In the genomic region with DNA sequence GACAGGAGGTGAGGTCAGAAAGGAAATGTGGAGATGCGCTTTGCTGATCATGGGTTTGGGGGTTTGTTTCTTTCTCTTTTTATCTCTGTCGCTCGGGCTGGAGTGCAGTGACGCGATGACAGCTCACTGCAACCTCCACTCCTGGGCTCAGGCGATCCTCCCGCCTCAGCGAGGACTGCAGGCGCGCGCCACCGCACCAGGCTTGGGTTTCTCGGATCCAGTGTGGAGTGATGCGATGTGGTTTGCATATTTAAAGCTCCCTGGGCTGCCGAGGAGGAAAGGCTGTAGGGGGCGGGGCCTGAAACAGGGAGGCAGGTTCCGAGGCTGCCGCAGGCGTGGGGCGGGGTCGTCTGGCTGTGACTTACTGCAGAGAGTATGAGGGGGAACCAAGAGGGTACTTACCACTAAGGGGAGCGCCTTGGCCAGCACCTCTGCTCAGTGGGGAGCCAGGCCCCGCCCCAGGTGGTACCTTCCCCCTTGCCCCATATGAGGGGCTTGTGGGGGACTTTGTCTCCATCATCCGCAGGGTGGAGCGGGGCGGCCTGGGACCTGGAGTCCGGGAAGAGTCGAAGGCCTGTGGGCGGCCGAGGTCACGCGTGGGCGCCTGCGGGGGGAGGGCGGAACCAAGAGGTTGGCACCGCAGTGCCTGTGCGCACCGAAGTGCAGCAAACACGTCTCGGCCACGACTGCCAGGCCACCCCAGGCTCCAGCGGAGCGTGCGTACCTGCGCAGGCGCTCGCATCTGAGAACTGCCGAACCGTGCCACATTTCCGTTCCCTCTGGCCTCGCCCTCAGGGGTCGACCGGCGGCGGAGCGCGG, we compare ENCODE assay signal across 8 cellular contexts. TPM values are rescaled to one million over a fixed set of nuclear protein-coding genes. Genes with fewer than 3 reads are reported as not detected.
DNase-seq lines count a peak whose midpoint lies in the region; ATAC-seq and TF ChIP-seq lines count a peak whose summit lies in the region.

No MANE protein-coding gene starts in this region.

- peaks cover 3% of the 10 kb centered on the region for H3K27me3 Mint-ChIP-seq in T-helper 2 cell treated with Interferon-gamma antibody and Interleukin-4, amounts not matched to agents 5 μg/mL and 100 μg/mL, for 36 hours (ENCODE audit: low read depth)

- H3K4me1 Mint-ChIP-seq in T-helper 2 cell treated with Interferon-gamma antibody and Interleukin-4, amounts not matched to agents 5 μg/mL and 100 μg/mL, for 36 hours (ENCODE audit: low read depth): peaks cover 16% of the 10 kb centered on the region

- no peaks in the 10 kb centered on the region for H3K9me3 ChIP-seq in BLaER1 treated with 17β-estradiol and CSF1 and Interleukin-3, amounts not matched to agents 10 nM and 100 nM (replicated peaks in 1 of 11)
- H3K9me3 ChIP-seq in osteoblast (ENCODE audit: low read depth, low read length): no peaks in the 10 kb centered on the region

- H3K4me1 ChIP-seq in BLaER1 treated with 17β-estradiol and CSF1 and Interleukin-3, amounts not matched to agents 10 nM and 100 nM: peaks cover 32 to 92% (median 66%) of the 10 kb centered on the region in 10 experiments
- peaks cover 17% of the 10 kb centered on the region for H3K4me1 ChIP-seq in osteoblast (ENCODE audit: insufficient read depth, low read length)

- H3K9me3 Mint-ChIP-seq in T-helper 2 cell treated with Interferon-gamma antibody and Interleukin-4, amounts not matched to agents 5 μg/mL and 100 μg/mL, for 36 hours: no peaks in the 10 kb centered on the region

- peak overlapping the region; percentile 77 for H3K4me3 Mint-ChIP-seq in T-helper 2 cell treated with Interferon-gamma antibody and Interleukin-4, amounts not matched to agents 5 μg/mL and 100 μg/mL, for 36 hours

- no peaks in the 10 kb centered on the region for H3K36me3 Mint-ChIP-seq in T-helper 2 cell treated with Interferon-gamma antibody and Interleukin-4, amounts not matched to agents 5 μg/mL and 100 μg/mL, for 36 hours (ENCODE audit: low read depth)

- peak overlapping the region; percentile 85 for H2AFZ ChIP-seq in osteoblast (ENCODE audit: low read length)

- peak overlapping the region; percentile 71 for H3K27ac Mint-ChIP-seq in T-helper 2 cell treated with Interferon-gamma antibody and Interleukin-4, amounts not matched to agents 5 μg/mL and 100 μg/mL, for 36 hours

- H3K9ac ChIP-seq in BLaER1 treated with 17β-estradiol and CSF1 and Interleukin-3, amounts not matched to agents 10 nM and 100 nM: peak overlapping the region in 9 of 11 experiments; percentile 5 to 54 (median 41); a peak in 14 of 22 replicates

- peak; percentile 43 for ATAC-seq in GM21619 (IDR thresholded peaks at IDR 0.05; ENCODE audit: unreplicated experiment)
- ATAC-seq in HG02885 (IDR thresholded peaks at IDR 0.05; ENCODE audit: poor library complexity, unreplicated experiment): no peak
- no peak for ATAC-seq in GM19328 (IDR thresholded peaks at IDR 0.05; ENCODE audit: unreplicated experiment)

- no peak for DNase-seq in T-helper 2 cell treated with Interferon-gamma antibody and Interleukin-4, amounts not matched to agents 5 μg/mL and 100 μg/mL, for 36 hours (ENCODE audit: low spot score)
- peak; percentile 72 for DNase-seq in ecto neural progenitor cell (ENCODE audit: low spot score)
- DNase-seq in osteoblast (ENCODE audit: insufficient read length, low spot score, missing footprints): peak; percentile 51
- DNase-seq in Ammon's horn (ENCODE audit: low spot score): no peak

- H3K27ac ChIP-seq in BLaER1 treated with 17β-estradiol and CSF1 and Interleukin-3, amounts not matched to agents 10 nM and 100 nM: peak overlapping the region in 9 of 11 experiments; percentile 9 to 62 (median 51); a peak in 13 of 22 replicates
- H3K27ac ChIP-seq in osteoblast (ENCODE audit: low read depth, low read length): no peak overlapping the region

- H3K36me3 ChIP-seq in BLaER1 treated with 17β-estradiol and CSF1 and Interleukin-3, amounts not matched to agents 10 nM and 100 nM: no peaks in the 10 kb centered on the region
- H3K36me3 ChIP-seq in osteoblast (ENCODE audit: insufficient read depth, low read length): no peaks in the 10 kb centered on the region

- peak overlapping the region; percentile 81 to 99 (median 96) for H3K4me2 ChIP-seq in BLaER1 treated with 17β-estradiol and CSF1 and Interleukin-3, amounts not matched to agents 10 nM and 100 nM
- H3K4me2 ChIP-seq in osteoblast (ENCODE audit: insufficient read depth, low read length): peak overlapping the region; percentile 55

- peaks cover 0 to 12% (median 0%) of the 10 kb centered on the region in 11 experiments; a peak in 3 of 22 replicates for H3K27me3 ChIP-seq in BLaER1 treated with 17β-estradiol and CSF1 and Interleukin-3, amounts not matched to agents 10 nM and 100 nM
- H3K27me3 ChIP-seq in osteoblast (ENCODE audit: insufficient read depth, low read length): no peaks in the 10 kb centered on the region

- H3K4me3 ChIP-seq in BLaER1 treated with 17β-estradiol and CSF1 and Interleukin-3, amounts not matched to agents 10 nM and 100 nM: peak overlapping the region in 9 of 10 experiments; percentile 20 to 62 (median 41); a peak in 15 of 20 replicates
- peak overlapping the region; percentile 49 for H3K4me3 ChIP-seq in osteoblast (ENCODE audit: insufficient read depth, low read length)

- peaks cover 0 to 11% (median 0%) of the 10 kb centered on the region in 11 experiments; a peak in 3 of 22 replicates for H4K20me1 ChIP-seq in BLaER1 treated with 17β-estradiol and CSF1 and Interleukin-3, amounts not matched to agents 10 nM and 100 nM
- no peaks in the 10 kb centered on the region for H4K20me1 ChIP-seq in osteoblast (ENCODE audit: insufficient read depth, low read length)

- no peak for TF ChIP-seq CTCF in osteoblast (IDR thresholded peaks at IDR 0.05; ENCODE audit: extremely low read depth, low read depth, low read length)

- H3K79me2 ChIP-seq in osteoblast (ENCODE audit: insufficient read depth, low read length): no peaks in the 10 kb centered on the region

RNA-seq across cellular contexts. Expression of gene BAK1, which starts 12.7 kb away (rescaled TPM):
- 13.3 and 13.8 TPM in 2 replicates for total RNA-seq in osteoblast

RNA-seq across cellular contexts. Expression of gene ITPR3, which starts 28.3 kb away (rescaled TPM):
- total RNA-seq in osteoblast: 46.7 and 52.2 TPM in 2 replicates

Comparison
In these comparisons a context has a peak if more than half of its experiments do, and no peak if none do; other contexts are left out.
1. DNase-seq: peak in ecto neural progenitor cell (single experiment) and osteoblast (single experiment); none in T-helper 2 cell treated with Interferon-gamma antibody and Interleukin-4, amounts not matched to agents 5 μg/mL and 100 μg/mL, for 36 hours (single experiment) and Ammon's horn (single experiment).